ENCODE assay signal across 16 cellular contexts in the genomic region with DNA sequence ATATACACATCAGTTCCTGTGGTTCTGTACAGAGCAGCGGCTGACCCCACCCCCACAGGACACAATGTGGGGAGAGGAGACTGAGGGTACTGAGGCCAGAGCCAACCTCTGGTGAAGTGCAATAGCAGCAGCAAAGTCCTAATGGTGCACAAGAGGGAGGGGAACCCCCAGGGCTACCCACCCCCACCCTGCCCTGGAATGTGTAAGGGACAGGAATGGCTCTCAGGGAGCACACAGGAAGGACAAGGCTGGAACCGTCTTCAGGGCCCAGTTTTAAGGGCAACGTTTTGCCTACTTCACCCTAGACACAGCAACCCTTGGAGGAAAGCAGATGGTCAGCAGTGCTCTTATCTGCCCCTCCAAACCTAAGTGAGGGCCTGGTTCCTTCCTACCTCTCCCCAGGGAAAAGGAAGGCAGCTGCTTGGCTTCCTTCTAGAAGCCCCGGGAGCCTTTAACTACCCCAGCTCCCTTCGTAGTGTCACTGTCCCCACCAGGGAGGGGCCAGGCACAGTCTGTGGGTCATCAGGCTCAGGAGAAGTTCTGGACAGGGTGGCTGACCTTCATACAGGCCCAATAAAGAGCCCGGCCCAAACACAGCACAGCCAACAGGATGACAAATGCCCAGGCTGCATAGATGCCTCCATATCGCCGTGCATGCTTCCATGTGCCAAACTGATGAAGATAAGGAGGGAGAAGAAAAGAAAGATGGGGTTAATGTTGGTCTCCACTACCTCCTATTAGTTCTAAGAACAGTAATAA. TPM values are rescaled to one million over a fixed set of nuclear protein-coding genes. Genes with fewer than 3 reads are reported as not detected.
DNase-seq lines count a peak whose midpoint lies in the region; ATAC-seq and TF ChIP-seq lines count a peak whose summit lies in the region.
"Had no signal": no experiment of that assay in that cellular context is flagged by ENCODE, and none has a peak within 500 bp of the region (broad histone marks: within the 10 kb centered on the region; RNA-seq: fewer than 3 reads in every experiment).

No MANE protein-coding gene starts in this region.

- ATAC-seq in GM21390 (IDR thresholded peaks at IDR 0.05; ENCODE audit: unreplicated experiment), result no peak

- no peaks in the 10 kb centered on the region for H3K9me3 ChIP-seq in neutrophil
- H3K9me3 ChIP-seq: adrenal gland, ovary, spleen, upper lobe of left lung had no signal

- H3K27me3 Mint-ChIP-seq in activated naive CD8-positive, alpha-beta T cell treated with anti-CD3 and anti-CD28 coated beads for 36 hours, result peaks cover 5% of the 10 kb centered on the region
- no peaks in the 10 kb centered on the region for H3K27me3 Mint-ChIP-seq in T-helper 2 cell treated with Interferon-gamma antibody and Interleukin-4, amounts not matched to agents 5 μg/mL and 100 μg/mL, for 36 hours (ENCODE audit: low read depth)

- H3K4me3 ChIP-seq in HL-60 (replicated peaks; ENCODE audit: insufficient read depth, low read length), result no peak overlapping the region
- no peak overlapping the region for H3K4me3 ChIP-seq in neutrophil (ENCODE audit: low read depth in 1 of 2, low read length in 1 of 2)
- H3K4me3 ChIP-seq: adrenal gland, ovary, spleen, upper lobe of left lung had no signal

- H3K27ac ChIP-seq in HL-60 (replicated peaks), result peak overlapping the region; percentile 98
- peak overlapping the region; percentile 88 for H3K27ac ChIP-seq in neutrophil
- H3K27ac ChIP-seq: ovary had no signal

- peak overlapping the region; percentile 11 for H3K27ac Mint-ChIP-seq in activated naive CD8-positive, alpha-beta T cell treated with anti-CD3 and anti-CD28 coated beads for 36 hours
- H3K27ac Mint-ChIP-seq in T-helper 2 cell treated with Interferon-gamma antibody and Interleukin-4, amounts not matched to agents 5 μg/mL and 100 μg/mL, for 36 hours, result no peak overlapping the region

- TF ChIP-seq CTCF in HL-60 (IDR thresholded peaks at IDR 0.05; ENCODE audit: insufficient read depth, low read length) (no peak), neutrophil (IDR thresholded peaks at IDR 0.05) (no peak)

- no peak overlapping the region for H3K4me3 Mint-ChIP-seq in activated naive CD8-positive, alpha-beta T cell treated with anti-CD3 and anti-CD28 coated beads for 36 hours
- no peak overlapping the region for H3K4me3 Mint-ChIP-seq in T-helper 2 cell treated with Interferon-gamma antibody and Interleukin-4, amounts not matched to agents 5 μg/mL and 100 μg/mL, for 36 hours

- H3K36me3 Mint-ChIP-seq in activated naive CD8-positive, alpha-beta T cell treated with anti-CD3 and anti-CD28 coated beads for 36 hours, result peaks cover 9% of the 10 kb centered on the region
- H3K36me3 Mint-ChIP-seq in T-helper 2 cell treated with Interferon-gamma antibody and Interleukin-4, amounts not matched to agents 5 μg/mL and 100 μg/mL, for 36 hours (ENCODE audit: low read depth), result peaks cover 25% of the 10 kb centered on the region

- peaks cover 33% of the 10 kb centered on the region for H3K36me3 ChIP-seq in neutrophil
- H3K36me3 ChIP-seq: ovary had no signal

- H3K4me1 Mint-ChIP-seq in activated naive CD8-positive, alpha-beta T cell treated with anti-CD3 and anti-CD28 coated beads for 36 hours, result peaks cover 25% of the 10 kb centered on the region
- H3K4me1 Mint-ChIP-seq in T-helper 2 cell treated with Interferon-gamma antibody and Interleukin-4, amounts not matched to agents 5 μg/mL and 100 μg/mL, for 36 hours (ENCODE audit: low read depth), result peaks cover 25% of the 10 kb centered on the region

- DNase-seq in NCI-H82 (lab: John Stamatoyannopoulos, UW), result peak; percentile 26
- no peak for DNase-seq in NCI-H82 treated with DMSO at 0.1 percent for 48 hours (lab: John Stamatoyannopoulos, UW; ENCODE audit: unreplicated experiment)
- peak in 1 of 2 experiments; percentile 38 for DNase-seq in HL-60 (ENCODE audit: low read depth in 1 of 2, low spot score in 1 of 2)
- DNase-seq in activated naive CD8-positive, alpha-beta T cell treated with anti-CD3 and anti-CD28 coated beads for 36 hours, result no peak
- DNase-seq in NCI-H2171 (lab: John Stamatoyannopoulos, UW), result no peak
- no peak for DNase-seq in T-helper 2 cell treated with Interferon-gamma antibody and Interleukin-4, amounts not matched to agents 5 μg/mL and 100 μg/mL, for 36 hours (ENCODE audit: low spot score)
- DNase-seq: adrenal gland, cortex of kidney, DMS53, mammary epithelial cell, ovary, spleen, upper lobe of left lung had no signal

- H3K4me1 ChIP-seq in neutrophil (ENCODE audit: control insufficient read depth in 1 of 2, insufficient read depth in 1 of 2, low read depth in 1 of 2, low read length in 1 of 2), result peaks cover 74 to 80% of the 10 kb centered on the region in 2 experiments

- H3K9me3 Mint-ChIP-seq in activated naive CD8-positive, alpha-beta T cell treated with anti-CD3 and anti-CD28 coated beads for 36 hours, result no peaks in the 10 kb centered on the region
- H3K9me3 Mint-ChIP-seq in T-helper 2 cell treated with Interferon-gamma antibody and Interleukin-4, amounts not matched to agents 5 μg/mL and 100 μg/mL, for 36 hours, result no peaks in the 10 kb centered on the region

- H3K27me3 ChIP-seq in HL-60 (ENCODE audit: insufficient read depth, poor library complexity, severe bottlenecking) (no peaks in the 10 kb centered on the region), neutrophil (no peaks in the 10 kb centered on the region)
- H3K27me3 ChIP-seq: adrenal gland, ovary, spleen, upper lobe of left lung had no signal

RNA-seq across cellular contexts. Expression of a gene that starts 3.0 kb away (rescaled TPM):
- total RNA-seq in activated naive CD8-positive, alpha-beta T cell treated with anti-CD3 and anti-CD28 coated beads for 36 hours, result 10 to 100 TPM; 27.6 to 28.7 TPM

RNA-seq across cellular contexts. Expression of a gene that starts 3.2 kb away (rescaled TPM):
- 100 to 1,000 TPM; 253 to 277 TPM for total RNA-seq in activated naive CD8-positive, alpha-beta T cell treated with anti-CD3 and anti-CD28 coated beads for 36 hours

RNA-seq across cellular contexts. Expression of a gene that starts 3.6 kb away (rescaled TPM):
- 10 to 100 TPM; 59.0 to 59.2 TPM for total RNA-seq in activated naive CD8-positive, alpha-beta T cell treated with anti-CD3 and anti-CD28 coated beads for 36 hours

RNA-seq across cellular contexts. Expression of a gene that starts 11.0 kb away (rescaled TPM):
- total RNA-seq in activated naive CD8-positive, alpha-beta T cell treated with anti-CD3 and anti-CD28 coated beads for 36 hours, result 100 to 1,000 TPM; 227 to 230 TPM

RNA-seq across cellular contexts. Expression of a gene that starts 22.2 kb away (rescaled TPM):
- under 1 TPM; 0.50 to 0.68 TPM for total RNA-seq in activated naive CD8-positive, alpha-beta T cell treated with anti-CD3 and anti-CD28 coated beads for 36 hours
- total RNA-seq: H4, mammary epithelial cell had no signal
